9 cellular contexts compared by ENCODE assay signal in the genomic region with DNA sequence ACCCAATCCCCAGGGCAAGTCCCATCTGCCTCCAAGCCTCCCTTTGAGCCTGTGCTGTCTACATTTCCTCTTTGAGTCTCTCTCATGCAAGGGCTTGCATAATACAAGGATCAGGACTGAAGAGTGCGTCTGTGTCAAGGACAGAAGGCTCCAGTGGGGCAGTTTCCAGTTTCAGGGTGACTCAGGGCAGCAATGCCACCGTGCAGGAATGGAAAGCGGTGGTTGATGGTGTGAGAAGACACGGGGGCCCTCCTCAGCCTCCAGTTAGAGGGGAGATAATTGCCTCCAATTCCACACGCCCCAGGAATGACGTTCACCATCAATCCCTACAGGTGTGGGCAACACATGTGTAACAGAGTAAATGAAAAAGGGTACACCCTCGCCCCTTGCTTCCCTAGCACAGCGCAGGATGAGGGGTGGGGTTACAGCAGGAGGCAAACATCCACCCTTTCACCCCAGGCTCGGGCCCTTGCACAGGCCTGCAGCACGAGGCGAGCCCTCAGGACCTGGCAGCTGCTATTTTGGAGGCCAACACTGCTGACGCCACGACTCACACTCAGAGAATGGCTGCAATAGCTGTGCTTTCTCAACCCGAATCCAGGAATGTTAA.
DNase-seq lines count a peak whose midpoint lies in the region; ATAC-seq lines count a peak whose summit lies in the region.
"Had no signal": no experiment of that assay in that cellular context is flagged by ENCODE, and none has a peak within 500 bp of the region (broad histone marks: within the 10 kb centered on the region; RNA-seq: fewer than 3 reads in every experiment).

No MANE protein-coding gene starts in this region.

- DNase-seq in ELR (ENCODE audit: low read depth), result peak; percentile 42
- no peak for DNase-seq in adipocyte (ENCODE audit: low read depth)
- DNase-seq in NCI-H146 treated with DMSO at 0.1 percent for 48 hours (lab: John Stamatoyannopoulos, UW; ENCODE audit: unreplicated experiment), result no peak
- DNase-seq in DMS153 (lab: John Stamatoyannopoulos, UW), result no peak
- DNase-seq: activated CD4-positive, CD25-positive, alpha-beta regulatory T cell had no signal

- H3K9me3 ChIP-seq in adipocyte (ENCODE audit: control insufficient read depth, low read length), result no peaks in the 10 kb centered on the region
- no peaks in the 10 kb centered on the region for H3K9me3 ChIP-seq in muscle layer of duodenum (ENCODE audit: control insufficient read depth in 1 of 2, low read length in 2 of 2)

- H3K27me3 ChIP-seq in adipocyte (replicated peaks; ENCODE audit: control insufficient read depth, insufficient read depth, low read length) (no peaks in the 10 kb centered on the region), muscle layer of duodenum (ENCODE audit: low read depth, low read length) (no peaks in the 10 kb centered on the region)

- H3K36me3 ChIP-seq in adipocyte (ENCODE audit: control insufficient read depth, insufficient read depth, low read length, severe bottlenecking) (peaks cover 15% of the 10 kb centered on the region), muscle layer of duodenum (ENCODE audit: control insufficient read depth in 1 of 2, insufficient read depth in 2 of 2, low read length in 2 of 2) (peaks cover 3 to 9% of the 10 kb centered on the region in 2 donors)

- peak overlapping the region; percentile 34 for H3K9ac ChIP-seq in adipocyte (ENCODE audit: low read length)

- peak; percentile 50 for ATAC-seq in HG02885 (IDR thresholded peaks at IDR 0.05; ENCODE audit: poor library complexity, unreplicated experiment)
- ATAC-seq in GM21515 (IDR thresholded peaks at IDR 0.05; ENCODE audit: unreplicated experiment), result no peak
- no peak for ATAC-seq in HG02973 (IDR thresholded peaks at IDR 0.05; ENCODE audit: unreplicated experiment)

- H3K4me3 ChIP-seq in adipocyte (ENCODE audit: low read length) (no peak overlapping the region), muscle layer of duodenum (ENCODE audit: low read depth in 1 of 2, low read length in 2 of 2) (no peak overlapping the region)

- peak overlapping the region; percentile 16 for H3K27ac ChIP-seq in muscle layer of duodenum (ENCODE audit: low read length)

- peaks cover 41% of the 10 kb centered on the region for H3K4me1 ChIP-seq in adipocyte (ENCODE audit: control insufficient read depth, insufficient read depth, low read length)
- no peaks in the 10 kb centered on the region for H3K4me1 ChIP-seq in muscle layer of duodenum (ENCODE audit: control insufficient read depth in 1 of 2, insufficient read depth in 2 of 2, low read length in 2 of 2)
